15 cellular contexts compared by ENCODE assay signal in the genomic region with DNA sequence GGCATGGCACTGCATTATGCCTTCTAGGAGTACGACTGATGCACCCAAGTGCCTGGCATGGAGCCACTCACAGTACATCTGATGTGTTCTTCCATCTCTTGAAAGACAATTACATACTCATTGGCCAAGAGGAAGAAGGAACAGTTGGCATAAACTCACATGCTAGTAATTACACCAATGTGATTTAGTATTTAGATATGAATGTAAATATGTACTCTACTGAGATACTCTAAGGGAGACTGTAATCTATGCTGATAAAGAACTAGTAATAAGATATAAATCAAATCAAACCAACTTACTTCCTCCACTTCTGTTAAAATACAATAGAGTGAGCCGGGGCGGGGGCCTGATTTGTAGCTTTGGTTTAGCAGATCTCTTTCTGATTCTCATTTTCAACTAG.
DNase-seq lines count a peak whose midpoint lies in the region; ATAC-seq and TF ChIP-seq lines count a peak whose summit lies in the region.
"Had no signal": no experiment of that assay in that cellular context is flagged by ENCODE, and none has a peak within 500 bp of the region (broad histone marks: within the 10 kb centered on the region; RNA-seq: fewer than 3 reads in every experiment).

No MANE protein-coding gene starts in this region.

- no peak for TF ChIP-seq CTCF in gastrocnemius medialis (IDR thresholded peaks at IDR 0.05 in 4 of 5, conservative IDR thresholded peaks at IDR 0.05 in 1 of 5)

- ATAC-seq in left colon (peak; percentile 84), GM21619 (IDR thresholded peaks at IDR 0.05; ENCODE audit: unreplicated experiment) (no peak), gastrocnemius medialis (no peak), GM21367 (IDR thresholded peaks at IDR 0.05; ENCODE audit: unreplicated experiment) (no peak)

- no peaks in the 10 kb centered on the region for H3K36me3 ChIP-seq in gastrocnemius medialis
- H3K36me3 ChIP-seq: HAP-1 had no signal

- no peak overlapping the region for H3K4me3 ChIP-seq in gastrocnemius medialis
- H3K4me3 ChIP-seq: GM23248, HAP-1 had no signal

- H3K4me1 ChIP-seq in gastrocnemius medialis: no peaks in the 10 kb centered on the region
- H3K4me1 ChIP-seq: HAP-1 had no signal

- TF ChIP-seq POLR2A in gastrocnemius medialis (IDR thresholded peaks at IDR 0.05): no peak

- H3K27me3 ChIP-seq in gastrocnemius medialis: no peaks in the 10 kb centered on the region

- DNase-seq in DMS 273 (lab: John Stamatoyannopoulos, UW; ENCODE audit: unreplicated experiment) (peak; percentile 36), DMS 273 treated with DMSO at 0.1 percent for 48 hours (lab: John Stamatoyannopoulos, UW) (peak; percentile 4), NCI-H1694 treated with DMSO at 0.1 percent for 48 hours (lab: John Stamatoyannopoulos, UW) (peak; percentile 44), left colon (peak in 1 of 2 donors; percentile 16), gastrocnemius medialis (no peak)
- DNase-seq: ACHN, AML-193, GF-D8, GM23248, NCI-H2081 treated with DMSO at 0.1 percent for 48 hours, Right ventricle myocardium superior had no signal

- intact Hi-C loops in left colon (cut with DNase I, micrococcal nuclease) (no loop called here), gastrocnemius medialis (cut with DNase I; ENCODE audit: low total_unique reads) (no loop called here)

- H3K9me3 ChIP-seq in gastrocnemius medialis: no peaks in the 10 kb centered on the region
- H3K9me3 ChIP-seq: HAP-1 had no signal

- no peak overlapping the region for H3K27ac ChIP-seq in gastrocnemius medialis
- H3K27ac ChIP-seq: C4-2B, GM23248 had no signal

- in situ Hi-C loops in gastrocnemius medialis (cut with MboI; ENCODE audit: low sequenced_read_pairs in 4 of 4): no loop called here

Comparison
In these comparisons a context has a peak if more than half of its experiments do, and no peak if none do; other contexts are left out.
1. DNase-seq: peak in DMS 273 (single experiment), DMS 273 treated with DMSO at 0.1 percent for 48 hours (single experiment) and NCI-H1694 treated with DMSO at 0.1 percent for 48 hours (single experiment); none in gastrocnemius medialis (0 of 2).